8 cellular contexts compared by ENCODE assay signal in the genomic region with DNA sequence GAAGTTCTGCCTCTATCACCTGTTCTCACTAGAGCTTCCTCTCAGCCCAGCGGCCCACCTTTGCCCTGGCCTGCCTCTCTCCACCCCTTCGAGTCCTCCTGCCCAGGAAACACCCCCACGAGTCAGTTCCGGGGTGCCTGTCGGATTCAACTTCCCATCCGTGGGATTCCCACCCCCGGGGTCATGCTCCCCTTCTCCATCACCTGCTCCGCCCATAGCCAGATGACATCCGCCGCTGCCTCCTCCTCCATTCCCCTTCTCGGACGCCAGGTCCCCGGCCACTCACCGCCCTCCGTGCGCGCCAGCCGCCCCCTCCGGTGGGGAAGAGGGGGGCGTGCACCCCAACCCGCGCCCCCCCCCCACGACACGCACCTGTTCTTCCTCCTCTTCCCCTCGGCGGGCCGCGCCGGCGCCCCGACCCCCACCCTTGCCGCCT. TPM values are rescaled to one million over a fixed set of nuclear protein-coding genes. Genes with fewer than 3 reads are reported as not detected.
DNase-seq lines count a peak whose midpoint lies in the region; ATAC-seq and TF ChIP-seq lines count a peak whose summit lies in the region.

No MANE protein-coding gene starts in this region.

- peaks cover 32 to 46% (median 38%) of the 10 kb centered on the region in 3 donors for H3K4me1 Mint-ChIP-seq in naive B cell
- H3K4me1 Mint-ChIP-seq in stimulated activated effector memory CD8-positive, alpha-beta T cell treated with anti-CD3 and anti-CD28 coated beads, Interleukin-12 subunit alpha, Interleukin-12 subunit beta, amount 100 ng/mL, for 72 hours = peaks cover 29% of the 10 kb centered on the region

- no peak for TF ChIP-seq POLR2A in erythroblast (IDR thresholded peaks at IDR 0.05; ENCODE audit: low read length)

- peak overlapping the region; percentile 49 to 99 (median 96) for H3K27ac Mint-ChIP-seq in naive B cell
- peak overlapping the region; percentile 94 for H3K27ac Mint-ChIP-seq in stimulated activated effector memory CD8-positive, alpha-beta T cell treated with anti-CD3 and anti-CD28 coated beads, Interleukin-12 subunit alpha, Interleukin-12 subunit beta, amount 100 ng/mL, for 72 hours

- ATAC-seq in HG02678 (IDR thresholded peaks at IDR 0.05; ENCODE audit: unreplicated experiment) (peak; percentile 34), naive B cell (ENCODE audit: low read depth in 2 of 2) (peak; percentile 42 to 46)
- peak; percentile 62 for ATAC-seq in stimulated activated effector memory CD8-positive, alpha-beta T cell treated with anti-CD3 and anti-CD28 coated beads, Interleukin-12 subunit alpha, Interleukin-12 subunit beta, amount 100 ng/mL, for 72 hours

- DNase-seq in DMS79 treated with DMSO at 0.1 percent for 48 hours (lab: John Stamatoyannopoulos, UW) = peak; percentile 20
- no peak for DNase-seq in DMS79 (lab: John Stamatoyannopoulos, UW)
- peak; percentile 43 for DNase-seq in NCI-H510A (lab: John Stamatoyannopoulos, UW)
- peak; percentile 54 for DNase-seq in activated T-cell treated with anti-CD3 and anti-CD28 coated beads for 24 hours (ENCODE audit: low read depth)
- peak; percentile 59 to 70 for DNase-seq in erythroblast (lab: John Stamatoyannopoulos, UW)
- peak; percentile 68 for DNase-seq in naive B cell
- DNase-seq in stimulated activated effector memory CD8-positive, alpha-beta T cell treated with anti-CD3 and anti-CD28 coated beads, Interleukin-12 subunit alpha, Interleukin-12 subunit beta, amount 100 ng/mL, for 72 hours (ENCODE audit: low spot score in 2 of 2) = peak; percentile 44 to 87

- peak overlapping the region; percentile 87 to 100 (median 100) for H3K4me3 Mint-ChIP-seq in naive B cell
- H3K4me3 Mint-ChIP-seq in stimulated activated effector memory CD8-positive, alpha-beta T cell treated with anti-CD3 and anti-CD28 coated beads, Interleukin-12 subunit alpha, Interleukin-12 subunit beta, amount 100 ng/mL, for 72 hours = peak overlapping the region; percentile 94

- no peaks in the 10 kb centered on the region for H3K27me3 Mint-ChIP-seq in naive B cell

- no peaks in the 10 kb centered on the region for H3K9me3 Mint-ChIP-seq in naive B cell
- H3K9me3 Mint-ChIP-seq in stimulated activated effector memory CD8-positive, alpha-beta T cell treated with anti-CD3 and anti-CD28 coated beads, Interleukin-12 subunit alpha, Interleukin-12 subunit beta, amount 100 ng/mL, for 72 hours = no peaks in the 10 kb centered on the region

- H3K36me3 Mint-ChIP-seq in naive B cell = no peaks in the 10 kb centered on the region
- H3K36me3 Mint-ChIP-seq in stimulated activated effector memory CD8-positive, alpha-beta T cell treated with anti-CD3 and anti-CD28 coated beads, Interleukin-12 subunit alpha, Interleukin-12 subunit beta, amount 100 ng/mL, for 72 hours = peaks cover 37% of the 10 kb centered on the region

RNA-seq across cellular contexts. Expression of gene SPPL3, which starts 0.8 kb away (rescaled TPM):
- polyA plus RNA-seq in naive B cell (ENCODE audit: low read depth in 6 of 6) = 10 to 100 TPM; 17.5 to 47.5 (median 30.1) TPM
